In genomic region chr7:12737364-12737763, GRCh38 we compare ENCODE assay signal across 15 cellular contexts.
"Had no signal": no experiment of that assay in that cellular context is flagged by ENCODE, and none has a peak within 500 bp of the region (broad histone marks: within the 10 kb centered on the region; RNA-seq: fewer than 3 reads in every experiment).

No MANE protein-coding gene starts in this region.

- ATAC-seq: effector memory CD8-positive, alpha-beta T cell; stimulated activated effector memory CD8-positive, alpha-beta T cell treated with anti-CD3 and anti-CD28 coated beads, Interleukin-12 subunit alpha, Interleukin-12 subunit beta, amount 100 ng/mL, for 72 hours had no signal

- H3K9me3 ChIP-seq: stomach, testis had no signal

- H3K27me3 ChIP-seq: hepatocyte, stomach, testis had no signal

- H3K4me1 ChIP-seq: stomach, testis had no signal

- H3K4me3 ChIP-seq: hepatocyte, lung, skin epidermis, stomach, testis had no signal

- DNase-seq: activated B cell treated with CpG ODN at 0.5 μM for 24 hours; activated CD4-positive, alpha-beta memory T cell treated with anti-CD3 and anti-CD28 coated beads for 36 hours; activated CD4-positive, alpha-beta T cell treated with anti-CD3 and anti-CD28 coated beads for 4 hours; activated gamma-delta T cell treated with Interleukin-2 at 50 U/mL for 16 hours; activated T-cell treated with anti-CD3 and anti-CD28 coated beads for 4 hours; amniotic stem cell; effector memory CD8-positive, alpha-beta T cell; occipital lobe; stimulated activated CD4-positive, alpha-beta T cell treated with anti-CD3 and anti-CD28 coated beads, Interleukin-4, amount 100 ng/mL, for 1 hour; stomach; testis had no signal

- H3K36me3 ChIP-seq: stomach had no signal

- H3K27ac ChIP-seq: hepatocyte, stomach, testis had no signal
